In the genomic region with DNA sequence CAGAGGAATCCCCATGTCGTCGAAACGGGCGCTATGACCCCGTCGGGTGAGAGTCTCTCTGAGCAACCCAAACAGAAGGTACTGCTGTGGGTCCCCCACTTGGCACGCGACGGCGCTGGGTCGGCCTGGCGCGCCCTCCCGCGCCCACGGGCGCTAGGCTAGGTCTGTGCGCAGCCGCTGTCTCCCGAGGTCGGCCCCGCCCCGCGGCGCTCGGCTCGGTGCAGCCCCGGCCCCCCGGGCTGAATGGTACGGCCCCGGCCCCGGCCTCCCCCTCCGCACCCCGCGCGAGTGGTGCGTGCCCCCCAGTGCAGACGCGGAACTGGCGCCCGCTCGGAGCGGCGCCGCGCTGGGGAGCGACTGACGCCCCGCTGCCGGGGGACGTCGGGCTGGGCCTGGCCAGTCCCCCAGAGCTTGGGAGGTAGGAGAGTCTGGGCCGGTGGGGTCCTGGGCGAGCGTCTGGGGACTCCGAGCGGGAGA, we compare ENCODE assay signal across 8 cellular contexts. TPM values are rescaled to one million over a fixed set of nuclear protein-coding genes. Genes with fewer than 3 reads are reported as not detected.
DNase-seq lines count a peak whose midpoint lies in the region; ATAC-seq and TF ChIP-seq lines count a peak whose summit lies in the region.

Gene MADD (plus strand): TSS at position 305 of the 477 bp plus-strand sequence.

- CTCF ChIA-PET in AG04450 (lab: Charles Lee): interaction anchor here (1.5 kb wide), 1 partner anchor 35 kb away, joined by 5 read pairs; no protein-coding TSS in a partner anchor

- DNase-seq in AG04450 (ENCODE audit: low read depth, low spot score) (peak; percentile 43), NCI-H345 (lab: John Stamatoyannopoulos, UW) (peak; percentile 89), left kidney (ENCODE audit: low read depth, low spot score) (peak; percentile 91)
- peak; percentile 90 for DNase-seq in activated CD4-positive, CD25-positive, alpha-beta regulatory T cell treated with anti-CD3 and anti-CD28 coated beads, Interleukin-2, amount 50 U/mL, for 72 hours
- peak; percentile 92 for DNase-seq in stimulated activated CD4-positive, alpha-beta T cell treated with anti-CD3 and anti-CD28 coated beads, Interleukin-2, amount 100 ng/mL, for 24 hours

- ATAC-seq in GM18873 (IDR thresholded peaks at IDR 0.05; ENCODE audit: low FRiP score, unreplicated experiment): peak; percentile 60
- ATAC-seq in HG03108 (IDR thresholded peaks at IDR 0.05; ENCODE audit: unreplicated experiment): peak; percentile 69

- H3K9me3 ChIP-seq in AG04450 (ENCODE audit: control insufficient read depth, insufficient read depth, low read length): no peaks in the 10 kb centered on the region

- H3K27me3 ChIP-seq in AG04450 (ENCODE audit: control insufficient read depth, insufficient read depth, low read length): no peaks in the 10 kb centered on the region

- H3K4me3 ChIP-seq in AG04450 (ENCODE audit: low read depth, low read length): peak within 1 kb of the TSS; percentile 77

- POLR2A ChIA-PET in AG04450 (lab: Yijun Ruan, JAX): no interaction called here

- TF ChIP-seq CTCF in AG04450 (IDR thresholded peaks at IDR 0.05; ENCODE audit: low read depth, low read length): no peak

- H3K27ac ChIP-seq in AG04450 (ENCODE audit: low read depth, low read length): peak within 1 kb of the TSS; percentile 88
- H3K27ac ChIP-seq in cingulate gyrus (ENCODE audit: low read depth, low read length): peak within 1 kb of the TSS; percentile 97

RNA-seq across cellular contexts. Expression of gene MADD, which starts in this region (rescaled TPM):
- 10.5 and 20.9 TPM in 2 replicates for polyA plus RNA-seq in AG04450 (2011; rRNA removed)
- polyA minus RNA-seq in AG04450 (2011; rRNA and poly(A)+ RNA removed): 29.9 and 43.1 TPM in 2 replicates

Comparison
In these comparisons a context has a peak if more than half of its experiments do, and no peak if none do; other contexts are left out.
1. Peak in every context shown above with its lines: DNase-seq, ATAC-seq, H3K4me3 ChIP-seq and H3K27ac ChIP-seq.